Comparison of ENCODE assay signal across 30 cellular contexts in genomic region chr10:129921801-129922597, GRCh38. TPM values are rescaled to one million over a fixed set of nuclear protein-coding genes. Genes with fewer than 3 reads are reported as not detected.
"Had no signal": no experiment of that assay in that cellular context is flagged by ENCODE, and none has a peak within 500 bp of the region (broad histone marks: within the 10 kb centered on the region; RNA-seq: fewer than 3 reads in every experiment).

No MANE protein-coding gene starts in this region.

- H3K9me3 ChIP-seq: colonic mucosa, gastrocnemius medialis, heart left ventricle, psoas muscle, stomach, thyroid gland, vagina had no signal

- H3K27me3 ChIP-seq: colonic mucosa, gastrocnemius medialis, heart left ventricle, neural progenitor cell, thyroid gland, vagina had no signal

- H3K4me2 ChIP-seq: neural progenitor cell had no signal

- H3K4me1 ChIP-seq: colonic mucosa, neural progenitor cell, stomach, thyroid gland, vagina had no signal

- DNase-seq: colonic mucosa; effector CD8-positive, alpha-beta T cell; endodermal cell; foreskin fibroblast; gastrocnemius medialis; heart left ventricle; hippocampal formation; left colon; naive thymus-derived CD8-positive, alpha-beta T cell; nucleus accumbens; right cardiac atrium; small intestine; stimulated activated CD4-positive, alpha-beta T cell treated with anti-CD3 and anti-CD28 coated beads, Interleukin-12 subunit alpha, Interleukin-12 subunit beta, amount 100 ng/mL, for 4 hours; stimulated activated CD4-positive, alpha-beta T cell treated with anti-CD3 and anti-CD28 coated beads, Interleukin-1b, Interleukin-23, amount 100 ng/mL, for 48 hours; stimulated activated CD4-positive, alpha-beta T cell treated with anti-CD3 and anti-CD28 coated beads, Interleukin-4, amount 100 ng/mL, for 24 hours; stimulated activated naive CD4-positive, alpha-beta T cell treated with Interleukin-2 at 50 U/mL for 16 hours; stomach; thyroid gland; trophoblast cell had no signal

- H3K9me3 Mint-ChIP-seq: central memory CD8-positive, alpha-beta T cell; dendritic cell treated with granulocyte-macrophage colony-stimulating factor and Interleukin-4, amounts not matched to agents 40 ng/mL and 50 ng/mL, for 4 days; endodermal cell; naive thymus-derived CD8-positive, alpha-beta T cell; stimulated activated effector memory CD8-positive, alpha-beta T cell treated with anti-CD3 and anti-CD28 coated beads, Interleukin-12 subunit alpha, Interleukin-12 subunit beta, amount 100 ng/mL, for 72 hours had no signal

- H3K9ac ChIP-seq: neural progenitor cell had no signal

- H3K27ac Mint-ChIP-seq: dendritic cell treated with granulocyte-macrophage colony-stimulating factor and Interleukin-4, amounts not matched to agents 40 ng/mL and 50 ng/mL, for 4 days; endodermal cell; neural progenitor cell; stimulated activated effector memory CD8-positive, alpha-beta T cell treated with anti-CD3 and anti-CD28 coated beads, Interleukin-12 subunit alpha, Interleukin-12 subunit beta, amount 100 ng/mL, for 72 hours had no signal

- H3K36me3 Mint-ChIP-seq: naive thymus-derived CD8-positive, alpha-beta T cell; neural progenitor cell; stimulated activated effector memory CD8-positive, alpha-beta T cell treated with anti-CD3 and anti-CD28 coated beads, Interleukin-12 subunit alpha, Interleukin-12 subunit beta, amount 100 ng/mL, for 72 hours had no signal

- H2AFZ ChIP-seq: neural progenitor cell had no signal

- H3K36me3 ChIP-seq: colonic mucosa, gastrocnemius medialis, neural progenitor cell, stomach, thyroid gland, vagina had no signal

- ATAC-seq: esophagus mucosa; gastrocnemius medialis; heart left ventricle; left colon; naive thymus-derived CD8-positive, alpha-beta T cell; right cardiac atrium; stimulated activated effector memory CD8-positive, alpha-beta T cell treated with anti-CD3 and anti-CD28 coated beads, Interleukin-12 subunit alpha, Interleukin-12 subunit beta, amount 100 ng/mL, for 72 hours had no signal

- H3K4me1 Mint-ChIP-seq: central memory CD8-positive, alpha-beta T cell; naive thymus-derived CD8-positive, alpha-beta T cell; stimulated activated effector memory CD8-positive, alpha-beta T cell treated with anti-CD3 and anti-CD28 coated beads, Interleukin-12 subunit alpha, Interleukin-12 subunit beta, amount 100 ng/mL, for 72 hours had no signal

- H3K4me3 Mint-ChIP-seq: central memory CD8-positive, alpha-beta T cell; dendritic cell treated with granulocyte-macrophage colony-stimulating factor and Interleukin-4, amounts not matched to agents 40 ng/mL and 50 ng/mL, for 4 days; endodermal cell; naive thymus-derived CD8-positive, alpha-beta T cell; neural progenitor cell; stimulated activated effector memory CD8-positive, alpha-beta T cell treated with anti-CD3 and anti-CD28 coated beads, Interleukin-12 subunit alpha, Interleukin-12 subunit beta, amount 100 ng/mL, for 72 hours had no signal

- H3K4me3 ChIP-seq: colonic mucosa, gastrocnemius medialis, heart left ventricle, neural progenitor cell, psoas muscle, stomach, thyroid gland, vagina had no signal

- H3K27me3 Mint-ChIP-seq: central memory CD8-positive, alpha-beta T cell; dendritic cell treated with granulocyte-macrophage colony-stimulating factor and Interleukin-4, amounts not matched to agents 40 ng/mL and 50 ng/mL, for 4 days had no signal

- H3K27ac ChIP-seq: colonic mucosa, epithelial cell of prostate, gastrocnemius medialis, heart left ventricle, neural progenitor cell, psoas muscle, stomach, thyroid gland, vagina had no signal

RNA-seq across cellular contexts. Expression of gene EBF3, which starts 42.1 kb away (rescaled TPM):
- total RNA-seq: chondrocyte; kidney epithelial cell; liver; naive thymus-derived CD8-positive, alpha-beta T cell had no signal
- polyA plus RNA-seq: naive thymus-derived CD8-positive, alpha-beta T cell had no signal
